Comparison of ENCODE assay signal across 13 cellular contexts in the genomic region with DNA sequence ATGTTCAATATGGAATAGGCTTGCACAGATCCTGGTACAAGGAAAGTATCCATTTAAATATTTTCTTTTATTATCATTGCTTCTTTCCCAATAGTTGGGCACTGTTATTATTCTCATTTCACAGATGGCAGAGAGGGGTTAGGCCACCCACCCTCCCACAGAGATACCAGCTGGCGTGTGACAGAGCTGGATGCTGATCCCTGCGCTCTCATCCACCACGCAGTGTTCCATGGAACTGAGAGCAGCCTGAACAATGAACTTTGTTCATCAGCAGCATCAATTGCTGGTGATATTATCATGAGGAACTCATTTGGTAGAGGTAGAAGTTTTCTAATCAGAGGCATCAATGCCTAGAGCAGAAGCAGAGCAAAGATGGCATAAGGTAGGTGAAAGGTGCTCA.
A peak's percentile ranks its signal among the peaks of the same experiment; 100 is the strongest.
DNase-seq lines count a peak whose midpoint lies in the region; ATAC-seq and TF ChIP-seq lines count a peak whose summit lies in the region.
"Had no signal": no experiment of that assay in that cellular context is flagged by ENCODE, and none has a peak within 500 bp of the region (broad histone marks: within the 10 kb centered on the region; RNA-seq: fewer than 3 reads in every experiment).

No MANE protein-coding gene starts in this region.

- H4K91ac ChIP-seq in IMR-90 (ENCODE audit: insufficient read depth, low read depth, low read length) = peak overlapping the region; percentile 76
- peak overlapping the region; percentile 34 for H4K91ac ChIP-seq in mesenchymal stem cell (ENCODE audit: low read length)

- intact Hi-C loops in IMR-90 (cut with micrococcal nuclease) = loop anchor here (5.0 kb wide), 2 partner anchors 45 to 55 kb away; no protein-coding TSS in a partner anchor

- H2BK15ac ChIP-seq in IMR-90 (ENCODE audit: low read depth, low read length) (peak overlapping the region; percentile 73), mesenchymal stem cell (ENCODE audit: low read depth, poor library complexity, severe bottlenecking) (no peak overlapping the region)

- H3K4me1 ChIP-seq in IMR-90 (ENCODE audit: control insufficient read depth, insufficient read depth, low read length) = peaks cover 39% of the 10 kb centered on the region
- H3K4me1 ChIP-seq in mesenchymal stem cell (ENCODE audit: control insufficient read depth, insufficient read depth, low read depth, low read length) = peaks cover 2% of the 10 kb centered on the region

- H2BK20ac ChIP-seq in IMR-90 (ENCODE audit: low read depth, low read length) = peak overlapping the region; percentile 86

- no peak overlapping the region for H3K9ac ChIP-seq in IMR-90 (ENCODE audit: low read depth, low read length)
- no peak overlapping the region for H3K9ac ChIP-seq in mesenchymal stem cell (ENCODE audit: low read length)

- no peak overlapping the region; the same call in 1 of the 2 replicates for H3K4me2 ChIP-seq in IMR-90 (ENCODE audit: low read depth, low read length)
- H3K4me2 ChIP-seq in mesenchymal stem cell (ENCODE audit: low read length, poor library complexity, severe bottlenecking) = no peak overlapping the region

- H2BK12ac ChIP-seq in mesenchymal stem cell (ENCODE audit: low read length in 2 of 2) = peak overlapping the region in 1 of 2 experiments; percentile 27

- H3K23ac ChIP-seq in IMR-90 (ENCODE audit: low read depth, low read length) (peak overlapping the region; percentile 94), mesenchymal stem cell (ENCODE audit: low read length in 2 of 2) (no peak overlapping the region)

- H4K5ac ChIP-seq in IMR-90 (ENCODE audit: low read depth, low read length) = peak overlapping the region; percentile 90

- H3K4me3 ChIP-seq in AG04450 (ENCODE audit: low read depth, low read length) (no peak overlapping the region), IMR-90 (ENCODE audit: insufficient read depth, low read depth, low read length) (no peak overlapping the region), brain microvascular endothelial cell (ENCODE audit: low read depth, low read length) (no peak overlapping the region), mesenchymal stem cell (ENCODE audit: insufficient read depth in 1 of 2, low read depth in 1 of 2, low read length in 2 of 2) (no peak overlapping the region)

- dilution Hi-C loops in IMR-90 (cut with HindIII; ENCODE audit: low sequenced_read_pairs, unreplicated experiment) = no loop called here

- BruUV-seq in IMR-90 (replicated peaks; lab: Mats Ljungman, UMichigan) = no TSS peak

- peak overlapping the region; percentile 88 for H2AK5ac ChIP-seq in IMR-90 (ENCODE audit: low read depth, low read length)
- H2AK5ac ChIP-seq in mesenchymal stem cell (ENCODE audit: low read length, severe bottlenecking) = no peak overlapping the region

- H4K8ac ChIP-seq in IMR-90 (ENCODE audit: low read depth in 2 of 2, low read length in 2 of 2) (peak overlapping the region; percentile 64 to 94), mesenchymal stem cell (ENCODE audit: low read length) (no peak overlapping the region)

- H3K79me1 ChIP-seq in IMR-90 (ENCODE audit: low read depth in 1 of 2, low read length in 2 of 2) = peaks cover 0 to 42% of the 10 kb centered on the region in 2 experiments; a peak in 2 of 4 replicates
- H3K79me1 ChIP-seq in mesenchymal stem cell (replicated peaks; ENCODE audit: low read length, poor library complexity, severe bottlenecking) = no peaks in the 10 kb centered on the region

- no peak for ATAC-seq in IMR-90 (ENCODE audit: low read depth)
- no peak for ATAC-seq in HG02759 (IDR thresholded peaks at IDR 0.05; ENCODE audit: unreplicated experiment)
- ATAC-seq in HG03342 (IDR thresholded peaks at IDR 0.05; ENCODE audit: unreplicated experiment) = no peak
- no peak for ATAC-seq in HG02938 (IDR thresholded peaks at IDR 0.05; ENCODE audit: unreplicated experiment)
- ATAC-seq: HepG2 had no signal

- H2BK5ac ChIP-seq in IMR-90 (ENCODE audit: low read depth, low read length, poor library complexity, severe bottlenecking) (peak overlapping the region; percentile 80), mesenchymal stem cell (ENCODE audit: low read depth, low read length, poor library complexity, severe bottlenecking) (no peak overlapping the region)

- H2AFZ ChIP-seq in IMR-90 (replicated peaks; ENCODE audit: low read length, poor library complexity) (no peak overlapping the region), mesenchymal stem cell (ENCODE audit: low read depth, low read length) (no peak overlapping the region)

- H3K27me3 ChIP-seq in AG04450 (ENCODE audit: control insufficient read depth, insufficient read depth, low read length) (no peaks in the 10 kb centered on the region), IMR-90 (ENCODE audit: control insufficient read depth, insufficient read depth, low read length) (no peaks in the 10 kb centered on the region), brain microvascular endothelial cell (replicated peaks) (no peaks in the 10 kb centered on the region), mesenchymal stem cell (ENCODE audit: control insufficient read depth in 1 of 2, insufficient read depth in 1 of 2, low read length in 2 of 2) (no peaks in the 10 kb centered on the region)

- no peak for TF ChIP-seq POLR2A in IMR-90 (IDR thresholded peaks at IDR 0.05; ENCODE audit: low read depth, low read length)

- CTCF ChIA-PET in AG04450 (lab: Charles Lee) = interaction anchor here (0.6 to 3.5 kb wide), 4 partner anchors 14 to 110 kb away, joined by 3 to 12 read pairs (median 8); no protein-coding TSS in a partner anchor
- CTCF ChIA-PET in IMR-90 (lab: Yijun Ruan, JAX) = no interaction called here

- POLR2A ChIA-PET in AG04450 (lab: Yijun Ruan, JAX) = interaction anchor here (3.1 kb wide), 1 partner anchor 13 kb away, joined by 12 read pairs; no protein-coding TSS in a partner anchor
- POLR2A ChIA-PET in IMR-90 (lab: Charles Lee; ENCODE audit: unreplicated experiment) = interaction anchor here (0.9 kb wide), 1 partner anchor 24 kb away, joined by 4 read pairs; no protein-coding TSS in a partner anchor

- no peaks in the 10 kb centered on the region for H3K9me3 ChIP-seq in AG04450 (ENCODE audit: control insufficient read depth, insufficient read depth, low read length)
- no peaks in the 10 kb centered on the region for H3K9me3 ChIP-seq in IMR-90 (ENCODE audit: control insufficient read depth, insufficient read depth, low read length)
- no peaks in the 10 kb centered on the region for H3K9me3 ChIP-seq in mesenchymal stem cell (ENCODE audit: control insufficient read depth, low read length)

- peak overlapping the region; percentile 68; the same call in 1 of the 2 replicates for H3K56ac ChIP-seq in IMR-90 (ENCODE audit: extremely low read depth, insufficient read depth, low read length)

- H3K18ac ChIP-seq in IMR-90 (ENCODE audit: low read depth, low read length) (peak overlapping the region; percentile 91), mesenchymal stem cell (ENCODE audit: low read depth in 1 of 2, low read length in 2 of 2) (peak overlapping the region; percentile 25 to 42)

- peak overlapping the region; percentile 98 for H3K4ac ChIP-seq in IMR-90 (ENCODE audit: low read depth, low read length)
- peak overlapping the region in 1 of 2 experiments; percentile 19 for H3K4ac ChIP-seq in mesenchymal stem cell (ENCODE audit: low read depth in 1 of 2, low read length in 2 of 2)

- H2BK120ac ChIP-seq in IMR-90 (ENCODE audit: low read depth, low read length) (peak overlapping the region; percentile 99), mesenchymal stem cell (ENCODE audit: low read depth, low read length) (no peak overlapping the region)

- peaks cover 28% of the 10 kb centered on the region for H3K9me1 ChIP-seq in IMR-90 (ENCODE audit: insufficient read depth, low read length)

- H3K27ac ChIP-seq in AG04450 (ENCODE audit: low read depth, low read length) (peak overlapping the region; percentile 75), IMR-90 (ENCODE audit: insufficient read depth, low read length) (peak overlapping the region; percentile 59), brain microvascular endothelial cell (peak overlapping the region; percentile 30), mesenchymal stem cell (ENCODE audit: low read length, poor library complexity, severe bottlenecking) (no peak overlapping the region)

- WGBS in IMR-90 (ENCODE audit: extremely low coverage in 2 of 2, insufficient read length in 1 of 2), 2 experiments = no CpG with 5 or more reads among the region's 3 CpGs
- WGBS in mesenchymal stem cell = 98% methylated on average over 3 of the region's 3 CpGs

- TF ChIP-seq CTCF in AG04450 (IDR thresholded peaks at IDR 0.05; ENCODE audit: low read depth, low read length) (no peak), IMR-90 (conservative IDR thresholded peaks at IDR 0.05; ENCODE audit: low read depth, low read length) (no peak), brain microvascular endothelial cell (IDR thresholded peaks at IDR 0.05; ENCODE audit: low read depth, low read length, missing control alignments) (no peak)

- in situ Hi-C loops in IMR-90 (cut with MboI; ENCODE audit: low sequenced_read_pairs) (loop anchor here (5.0 kb wide), 1 partner anchor 85 kb away; no protein-coding TSS in a partner anchor), brain microvascular endothelial cell (cut with HindIII; ENCODE audit: low pct_ligation_motif_present, low sequenced_read_pairs) (no loop called here)

- no peak for TF ChIP-seq RAD21 in IMR-90 (IDR thresholded peaks at IDR 0.05; ENCODE audit: low read length)

- no peak for DNase-seq in AG04450 (ENCODE audit: low read depth, low spot score)
- no peak for DNase-seq in IMR-90
- no peak for DNase-seq in brain microvascular endothelial cell
- no peak for DNase-seq in mesenchymal stem cell
- no peak for DNase-seq in NCI-H2107 treated with DMSO at 0.1 percent for 48 hours (lab: John Stamatoyannopoulos, UW; ENCODE audit: unreplicated experiment)
- DNase-seq: COR-L47, NCI-H1092, NCI-H69, SIG-M5 had no signal

- no peak overlapping the region for H2AK9ac ChIP-seq in IMR-90 (replicated peaks; ENCODE audit: low read depth, low read length, poor library complexity)

- H3K36me3 ChIP-seq in IMR-90 (ENCODE audit: control insufficient read depth, insufficient read depth, low read length) (no peaks in the 10 kb centered on the region), brain microvascular endothelial cell (replicated peaks) (no peaks in the 10 kb centered on the region), mesenchymal stem cell (ENCODE audit: control insufficient read depth in 1 of 2, insufficient read depth in 2 of 2, low read depth in 1 of 2, low read length in 2 of 2) (no peaks in the 10 kb centered on the region)

- H3K14ac ChIP-seq in IMR-90 (replicated peaks; ENCODE audit: low read depth, low read length) = peak overlapping the region; percentile 96
- no peak overlapping the region for H3K14ac ChIP-seq in mesenchymal stem cell (ENCODE audit: low read length in 2 of 2)

- no peaks in the 10 kb centered on the region for H4K20me1 ChIP-seq in IMR-90 (ENCODE audit: insufficient read depth, low read length)

TF ChIP-seq in IMR-90, 13 proteins besides CTCF, POLR2A, EP300 and RAD21 (continues in another document):
- TF ChIP-seq, protein P1, sequence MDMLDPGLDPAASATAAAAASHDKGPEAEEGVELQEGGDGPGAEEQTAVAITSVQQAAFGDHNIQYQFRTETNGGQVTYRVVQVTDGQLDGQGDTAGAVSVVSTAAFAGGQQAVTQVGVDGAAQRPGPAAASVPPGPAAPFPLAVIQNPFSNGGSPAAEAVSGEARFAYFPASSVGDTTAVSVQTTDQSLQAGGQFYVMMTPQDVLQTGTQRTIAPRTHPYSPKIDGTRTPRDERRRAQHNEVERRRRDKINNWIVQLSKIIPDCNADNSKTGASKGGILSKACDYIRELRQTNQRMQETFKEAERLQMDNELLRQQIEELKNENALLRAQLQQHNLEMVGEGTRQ (IDR thresholded peaks at IDR 0.05; ENCODE audit: low read depth, low read length) = no peak
